ENCODE assay signal across 21 cellular contexts in genomic region chr1:171210355-171210754, GRCh38. TPM values are rescaled to one million over a fixed set of nuclear protein-coding genes. Genes with fewer than 3 reads are reported as not detected.
A peak's percentile ranks its signal among the peaks of the same experiment; 100 is the strongest.
DNase-seq lines count a peak whose midpoint lies in the region; ATAC-seq, FAIRE-seq and TF ChIP-seq lines count a peak whose summit lies in the region.
"Had no signal": no experiment of that assay in that cellular context is flagged by ENCODE, and none has a peak within 500 bp of the region (broad histone marks: within the 10 kb centered on the region; RNA-seq: fewer than 3 reads in every experiment).

No MANE protein-coding gene starts in this region.

- H3K4me3 ChIP-seq in left ventricle myocardium inferior (no peak overlapping the region), osteoblast (ENCODE audit: insufficient read depth, low read length) (no peak overlapping the region), BE2C (ENCODE audit: low read depth, low read length) (no peak overlapping the region)
- H3K4me3 ChIP-seq: stomach had no signal

- FAIRE-seq in GM12892 (lab: Jason Lieb, UNC) = peak; percentile 17
- FAIRE-seq: G401.6, urothelium cell line had no signal

- no peak overlapping the region for H3K4me3 Mint-ChIP-seq in chondrocyte (ENCODE audit: unreplicated experiment)
- H3K4me3 Mint-ChIP-seq: activated CD8-positive, alpha-beta memory T cell treated with anti-CD3 and anti-CD28 coated beads, Interleukin-2, amount 10 ng/mL, durations not matched to agents 7 days and 5 days had no signal

- ATAC-seq in esophagus mucosa = no peak
- no peak for ATAC-seq in HG03039 (IDR thresholded peaks at IDR 0.05; ENCODE audit: unreplicated experiment)
- ATAC-seq: activated CD8-positive, alpha-beta memory T cell treated with anti-CD3 and anti-CD28 coated beads, Interleukin-2, amount 10 ng/mL, durations not matched to agents 7 days and 5 days had no signal

- H3K9me3 ChIP-seq in left ventricle myocardium inferior (replicated peaks) = no peaks in the 10 kb centered on the region
- H3K9me3 ChIP-seq in osteoblast (ENCODE audit: low read depth, low read length) = no peaks in the 10 kb centered on the region
- H3K9me3 ChIP-seq in BE2C = no peaks in the 10 kb centered on the region
- H3K9me3 ChIP-seq: stomach had no signal

- no peaks in the 10 kb centered on the region for H3K79me2 ChIP-seq in osteoblast (ENCODE audit: insufficient read depth, low read length)

- TF ChIP-seq CTCF in chondrocyte (IDR thresholded peaks at IDR 0.05) = no peak
- TF ChIP-seq CTCF in left ventricle myocardium inferior (IDR thresholded peaks at IDR 0.05; ENCODE audit: borderline replicate concordance) = no peak
- TF ChIP-seq CTCF in osteoblast (IDR thresholded peaks at IDR 0.05; ENCODE audit: extremely low read depth, low read depth, low read length) = no peak
- no peak for TF ChIP-seq CTCF in BE2C (IDR thresholded peaks at IDR 0.05; ENCODE audit: low read depth, low read length)

- no peaks in the 10 kb centered on the region for H4K20me1 ChIP-seq in osteoblast (ENCODE audit: insufficient read depth, low read length)

- peak overlapping the region; percentile 38 for H3K27ac Mint-ChIP-seq in chondrocyte (ENCODE audit: unreplicated experiment)
- H3K27ac Mint-ChIP-seq: activated CD8-positive, alpha-beta memory T cell treated with anti-CD3 and anti-CD28 coated beads, Interleukin-2, amount 10 ng/mL, durations not matched to agents 7 days and 5 days had no signal

- H3K4me1 ChIP-seq in left ventricle myocardium inferior (peaks cover 47% of the 10 kb centered on the region), osteoblast (ENCODE audit: insufficient read depth, low read length) (no peaks in the 10 kb centered on the region), BE2C (no peaks in the 10 kb centered on the region)

- H3K36me3 ChIP-seq in left ventricle myocardium inferior (peaks cover 37% of the 10 kb centered on the region), osteoblast (ENCODE audit: insufficient read depth, low read length) (no peaks in the 10 kb centered on the region), BE2C (no peaks in the 10 kb centered on the region)
- H3K36me3 ChIP-seq: stomach had no signal

- no peaks in the 10 kb centered on the region for H3K27me3 ChIP-seq in left ventricle myocardium inferior (ENCODE audit: low read depth)
- no peaks in the 10 kb centered on the region for H3K27me3 ChIP-seq in osteoblast (ENCODE audit: insufficient read depth, low read length)
- H3K27me3 ChIP-seq in BE2C = no peaks in the 10 kb centered on the region
- H3K27me3 ChIP-seq: stomach had no signal

- no peak for TF ChIP-seq POLR2A in GM12892 (IDR thresholded peaks at IDR 0.05; ENCODE audit: low read depth, low read length)

- H3K4me2 ChIP-seq in osteoblast (ENCODE audit: insufficient read depth, low read length) = no peak overlapping the region

- DNase-seq in GM12892 (ENCODE audit: insufficient read length) = no peak
- DNase-seq in chondrocyte (ENCODE audit: low spot score) = no peak
- DNase-seq in left ventricle myocardium inferior = no peak
- no peak for DNase-seq in osteoblast (ENCODE audit: insufficient read length, low spot score, missing footprints)
- DNase-seq in BE2C = no peak
- no peak for DNase-seq in GOT3 (lab: John Stamatoyannopoulos, UW)
- DNase-seq: activated CD4-positive, CD25-positive, alpha-beta regulatory T cell; activated CD8-positive, alpha-beta memory T cell treated with anti-CD3 and anti-CD28 coated beads, Interleukin-2, amount 10 ng/mL, durations not matched to agents 7 days and 5 days; activated effector memory CD4-positive, alpha-beta T cell treated with anti-CD3 and anti-CD28 coated beads, Interleukin-2, amount 50 U/mL, for 16 hours; islet precursor cell; NCI-H1048; NCI-H2171; stimulated activated CD4-positive, alpha-beta T cell treated with anti-CD3 and anti-CD28 coated beads, Interleukin-15, amount 100 ng/mL, for 24 hours; stomach; T-helper 1 cell had no signal

- peaks cover 6% of the 10 kb centered on the region for H3K4me1 Mint-ChIP-seq in chondrocyte (ENCODE audit: low read depth)
- H3K4me1 Mint-ChIP-seq: activated CD8-positive, alpha-beta memory T cell treated with anti-CD3 and anti-CD28 coated beads, Interleukin-2, amount 10 ng/mL, durations not matched to agents 7 days and 5 days had no signal

- peak overlapping the region; percentile 39 for H2AFZ ChIP-seq in osteoblast (ENCODE audit: low read length)

- H3K36me3 Mint-ChIP-seq in chondrocyte (ENCODE audit: low read depth) = no peaks in the 10 kb centered on the region
- H3K36me3 Mint-ChIP-seq: activated CD8-positive, alpha-beta memory T cell treated with anti-CD3 and anti-CD28 coated beads, Interleukin-2, amount 10 ng/mL, durations not matched to agents 7 days and 5 days had no signal

- H3K27ac ChIP-seq in left ventricle myocardium inferior (replicated peaks) = peak overlapping the region; percentile 71
- no peak overlapping the region for H3K27ac ChIP-seq in osteoblast (ENCODE audit: low read depth, low read length)
- H3K27ac ChIP-seq: RWPE1 had no signal

- intact Hi-C loops in left ventricle myocardium inferior (cut with micrococcal nuclease) = no loop called here

- no peaks in the 10 kb centered on the region for H3K9me3 Mint-ChIP-seq in chondrocyte (ENCODE audit: low read depth)

- no peaks in the 10 kb centered on the region for H3K27me3 Mint-ChIP-seq in chondrocyte (ENCODE audit: low read depth)

RNA-seq across cellular contexts. Expression of gene FMO2, which starts 25.3 kb away (rescaled TPM):
- polyA plus RNA-seq in GM12892 (2012; ENCODE audit: missing spikeins) = not detected
- total RNA-seq in chondrocyte = 0.24 to 0.87 TPM (median 0.55 TPM) in 3 replicates
- 49.7 TPM for total RNA-seq in left ventricle myocardium inferior
- 2.7 and 2.9 TPM in 2 replicates for total RNA-seq in osteoblast
- 113 TPM for total RNA-seq in esophagus mucosa
- polyA plus RNA-seq in BE2C (2012; ENCODE audit: insufficient read depth, insufficient read length, low read depth) = not detected
- total RNA-seq: activated CD8-positive, alpha-beta memory T cell treated with anti-CD3 and anti-CD28 coated beads, Interleukin-2, amount 10 ng/mL, durations not matched to agents 7 days and 5 days had no signal

RNA-seq across cellular contexts. Expression of gene FMO1, which starts 37.9 kb away (rescaled TPM):
- polyA plus RNA-seq in GM12892 (2012; ENCODE audit: missing spikeins) = not detected
- 0.65 to 3.5 TPM (median 0.87 TPM) in 3 replicates for total RNA-seq in chondrocyte
- 0.49 TPM for total RNA-seq in left ventricle myocardium inferior
- total RNA-seq in osteoblast = not detected in 2 replicates
- 1.8 TPM for total RNA-seq in esophagus mucosa
- polyA plus RNA-seq in BE2C (2012; ENCODE audit: insufficient read depth, insufficient read length, low read depth) = not detected
- total RNA-seq: activated CD8-positive, alpha-beta memory T cell treated with anti-CD3 and anti-CD28 coated beads, Interleukin-2, amount 10 ng/mL, durations not matched to agents 7 days and 5 days had no signal
- polyA plus RNA-seq: AG04450 had no signal

Comparison
In these comparisons a context has a peak if more than half of its experiments do, and no peak if none do; other contexts are left out.
1. RNA of gene FMO2, which starts 25.3 kb away (total RNA-seq): 113 TPM in esophagus mucosa (single experiment) and 49.7 TPM in left ventricle myocardium inferior (single experiment); 2.7 to 2.9 TPM in osteoblast and 0.24 to 0.87 TPM in chondrocyte; every median in the first group is over 10 times any median in the second.